In the genomic region with DNA sequence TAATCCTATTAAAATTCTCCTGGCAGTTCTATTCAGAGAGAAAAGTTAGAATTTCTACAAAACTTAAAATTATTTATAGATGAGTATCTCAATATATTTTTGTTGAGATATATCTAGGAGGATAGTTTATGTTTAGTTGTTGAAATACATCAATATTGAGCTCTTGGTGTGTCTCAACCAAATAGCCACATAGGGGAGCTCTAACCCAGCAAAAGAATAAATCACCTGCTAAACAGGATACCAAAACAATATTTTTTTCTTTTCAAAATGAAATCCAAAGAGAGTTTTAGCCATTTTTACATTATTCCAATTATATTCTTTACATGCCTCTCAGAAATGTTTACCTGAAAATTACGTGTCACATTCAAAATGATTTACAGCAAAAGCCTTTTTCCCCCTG, we compare ENCODE assay signal across 10 cellular contexts.
DNase-seq lines count a peak whose midpoint lies in the region; ATAC-seq and TF ChIP-seq lines count a peak whose summit lies in the region.
"Had no signal": no experiment of that assay in that cellular context is flagged by ENCODE, and none has a peak within 500 bp of the region (broad histone marks: within the 10 kb centered on the region; RNA-seq: fewer than 3 reads in every experiment).

No MANE protein-coding gene starts in this region.

- no peaks in the 10 kb centered on the region for H3K9me3 ChIP-seq in esophagus muscularis mucosa

- WGBS in esophagus muscularis mucosa: 36% methylated on average over 1 of the region's 1 CpG

- no peaks in the 10 kb centered on the region for H3K4me1 ChIP-seq in esophagus muscularis mucosa

- DNase-seq in COLO829 (ENCODE audit: low spot score): peak; percentile 21
- DNase-seq in HT-29 (ENCODE audit: low spot score): peak; percentile 67
- DNase-seq in OCI-M1 (lab: John Stamatoyannopoulos, UW): peak; percentile 68
- peak; percentile 16 for DNase-seq in fibroblast of pulmonary artery (ENCODE audit: low read depth)
- no peak for DNase-seq in esophagus muscularis mucosa (ENCODE audit: extremely low spot score)
- DNase-seq: cortex of kidney had no signal

- H3K36me3 ChIP-seq in esophagus muscularis mucosa: no peaks in the 10 kb centered on the region

- intact Hi-C loops in esophagus muscularis mucosa (cut with DNase I): no loop called here

- TF ChIP-seq EP300 in esophagus muscularis mucosa (IDR thresholded peaks at IDR 0.05): no peak

- ATAC-seq in GM19452 (IDR thresholded peaks at IDR 0.05; ENCODE audit: unreplicated experiment) (no peak), HG03039 (IDR thresholded peaks at IDR 0.05; ENCODE audit: unreplicated experiment) (no peak), GM18520 (IDR thresholded peaks at IDR 0.05; ENCODE audit: unreplicated experiment) (no peak)
- ATAC-seq: K562 had no signal

- no peak for TF ChIP-seq POLR2A in esophagus muscularis mucosa (IDR thresholded peaks at IDR 0.05; ENCODE audit: low read depth)

- no peaks in the 10 kb centered on the region for H3K27me3 ChIP-seq in esophagus muscularis mucosa

- no peak overlapping the region for H3K4me3 ChIP-seq in fibroblast of pulmonary artery (replicated peaks; ENCODE audit: low read depth, low read length)
- H3K4me3 ChIP-seq in esophagus muscularis mucosa: no peak overlapping the region
- H3K4me3 ChIP-seq: K562 had no signal

- no peak overlapping the region for H3K27ac ChIP-seq in esophagus muscularis mucosa (replicated peaks in 1 of 4)

- TF ChIP-seq CTCF in fibroblast of pulmonary artery (IDR thresholded peaks at IDR 0.05; ENCODE audit: low read length, missing control alignments): peak; percentile 30
- TF ChIP-seq CTCF in esophagus muscularis mucosa (IDR thresholded peaks at IDR 0.05): no peak
